In genomic region chr1:54354899-54355298, GRCh38 we compare ENCODE assay signal across 24 cellular contexts. TPM values are rescaled to one million over a fixed set of nuclear protein-coding genes. Genes with fewer than 3 reads are reported as not detected.
A peak's percentile ranks its signal among the peaks of the same experiment; 100 is the strongest.
DNase-seq lines count a peak whose midpoint lies in the region; ATAC-seq and TF ChIP-seq lines count a peak whose summit lies in the region.
"Had no signal": no experiment of that assay in that cellular context is flagged by ENCODE, and none has a peak within 500 bp of the region (broad histone marks: within the 10 kb centered on the region; RNA-seq: fewer than 3 reads in every experiment).

No MANE protein-coding gene starts in this region.

- TF ChIP-seq CTCF in dorsolateral prefrontal cortex (IDR thresholded peaks at IDR 0.05 in 54 of 56, conservative IDR thresholded peaks at IDR 0.05 in 2 of 56; ENCODE audit: low read depth in 1 of 56, partially characterized antibody in 56 of 56) = no peak
- TF ChIP-seq CTCF in natural killer cell (IDR thresholded peaks at IDR 0.05) = no peak

- peaks cover 99% of the 10 kb centered on the region for H3K4me1 Mint-ChIP-seq in stimulated activated naive CD8-positive, alpha-beta T cell treated with anti-CD3 and anti-CD28 coated beads, Interleukin-15, amount 100 ng/mL, for 72 hours
- H3K4me1 Mint-ChIP-seq in natural killer cell = peaks cover 93 to 98% of the 10 kb centered on the region in 2 donors

- no peaks in the 10 kb centered on the region for H3K27me3 Mint-ChIP-seq in stimulated activated naive CD8-positive, alpha-beta T cell treated with anti-CD3 and anti-CD28 coated beads, Interleukin-15, amount 100 ng/mL, for 72 hours
- H3K27me3 Mint-ChIP-seq in natural killer cell (ENCODE audit: low read depth in 2 of 2) = no peaks in the 10 kb centered on the region
- H3K27me3 Mint-ChIP-seq: activated CD8-positive, alpha-beta memory T cell treated with anti-CD3 and anti-CD28 coated beads, Interleukin-2, amount 10 ng/mL, durations not matched to agents 7 days and 5 days had no signal

- no peaks in the 10 kb centered on the region for H3K36me3 ChIP-seq in aorta (ENCODE audit: control insufficient read depth in 1 of 2, insufficient read depth in 2 of 2, low read length in 1 of 2)
- H3K36me3 ChIP-seq: neutrophil, SJCRH30 had no signal

- H3K4me3 ChIP-seq in dorsolateral prefrontal cortex = no peak overlapping the region
- no peak overlapping the region for H3K4me3 ChIP-seq in aorta (ENCODE audit: low read length in 2 of 2)
- H3K4me3 ChIP-seq: SJCRH30 had no signal

- H3K4me3 Mint-ChIP-seq in stimulated activated naive CD8-positive, alpha-beta T cell treated with anti-CD3 and anti-CD28 coated beads, Interleukin-15, amount 100 ng/mL, for 72 hours = peak overlapping the region in 1 of 2 donors; percentile 31
- peak overlapping the region; percentile 17 for H3K4me3 Mint-ChIP-seq in natural killer cell
- H3K4me3 Mint-ChIP-seq: activated CD8-positive, alpha-beta memory T cell treated with anti-CD3 and anti-CD28 coated beads, Interleukin-2, amount 10 ng/mL, durations not matched to agents 7 days and 5 days; stimulated activated memory B cell treated with anti-CD40 and anti-IgM and Interleukin-4, amounts not matched to agents 10 μg/mL and 1 μg/mL and 100 μg/mL, for 72 hours had no signal

- H3K27me3 ChIP-seq in dorsolateral prefrontal cortex = no peaks in the 10 kb centered on the region
- H3K27me3 ChIP-seq in aorta (ENCODE audit: control insufficient read depth in 1 of 2, insufficient read depth in 2 of 2, low read length in 1 of 2) = no peaks in the 10 kb centered on the region
- H3K27me3 ChIP-seq: SJCRH30 had no signal

- H3K27ac Mint-ChIP-seq in stimulated activated naive CD8-positive, alpha-beta T cell treated with anti-CD3 and anti-CD28 coated beads, Interleukin-15, amount 100 ng/mL, for 72 hours = peak overlapping the region; percentile 13 to 19
- peak overlapping the region; percentile 74 to 92 for H3K27ac Mint-ChIP-seq in natural killer cell
- H3K27ac Mint-ChIP-seq: activated CD8-positive, alpha-beta memory T cell treated with anti-CD3 and anti-CD28 coated beads, Interleukin-2, amount 10 ng/mL, durations not matched to agents 7 days and 5 days; stimulated activated memory B cell treated with anti-CD40 and anti-IgM and Interleukin-4, amounts not matched to agents 10 μg/mL and 1 μg/mL and 100 μg/mL, for 72 hours had no signal

- H3K27ac ChIP-seq in dorsolateral prefrontal cortex (peak overlapping the region in 49 of 59 donors; percentile 4 to 92 (median 71)), aorta (ENCODE audit: low read depth in 1 of 2, low read length in 2 of 2) (no peak overlapping the region)
- H3K27ac ChIP-seq: neutrophil, SJCRH30 had no signal

- H3K9me3 Mint-ChIP-seq in stimulated activated naive CD8-positive, alpha-beta T cell treated with anti-CD3 and anti-CD28 coated beads, Interleukin-15, amount 100 ng/mL, for 72 hours = no peaks in the 10 kb centered on the region
- no peaks in the 10 kb centered on the region for H3K9me3 Mint-ChIP-seq in natural killer cell
- H3K9me3 Mint-ChIP-seq: stimulated activated memory B cell treated with anti-CD40 and anti-IgM and Interleukin-4, amounts not matched to agents 10 μg/mL and 1 μg/mL and 100 μg/mL, for 72 hours had no signal

- H3K4me1 ChIP-seq in aorta (ENCODE audit: control insufficient read depth in 1 of 2, insufficient read depth in 2 of 2, low read length in 2 of 2) = no peaks in the 10 kb centered on the region

- H3K36me3 Mint-ChIP-seq in natural killer cell = no peaks in the 10 kb centered on the region
- H3K36me3 Mint-ChIP-seq: stimulated activated memory B cell treated with anti-CD40 and anti-IgM and Interleukin-4, amounts not matched to agents 10 μg/mL and 1 μg/mL and 100 μg/mL, for 72 hours had no signal

- WGBS in aorta, 2 donors = 83 to 84% methylated on average over 6 of the region's 6 CpGs

- intact Hi-C loops in dorsolateral prefrontal cortex (cut with DNase I) (no loop called here), natural killer cell (cut with micrococcal nuclease) (no loop called here), aorta (cut with DNase I) (loop anchor here in 1 of 2 donors (5.0 kb wide), 1 partner anchor 37 kb away; no protein-coding TSS in a partner anchor)

- no peaks in the 10 kb centered on the region for H3K9me3 ChIP-seq in aorta (ENCODE audit: control insufficient read depth, low read length)
- H3K9me3 ChIP-seq: neutrophil, SJCRH30 had no signal

- ATAC-seq in stimulated activated naive CD8-positive, alpha-beta T cell treated with anti-CD3 and anti-CD28 coated beads, Interleukin-15, amount 100 ng/mL, for 72 hours = no peak
- no peak for ATAC-seq in stimulated activated naive CD8-positive, alpha-beta T cell treated with anti-CD3 and anti-CD28 coated beads, Interleukin-15, Interleukin-2, amounts not matched to agents 100 U/mL and 50 U/mL, for 24 hours
- ATAC-seq in natural killer cell = no peak
- no peak for ATAC-seq in aorta (ENCODE audit: low FRiP score)
- ATAC-seq in HG03097 (IDR thresholded peaks at IDR 0.05; ENCODE audit: low FRiP score, unreplicated experiment) = no peak
- ATAC-seq: activated CD8-positive, alpha-beta memory T cell treated with anti-CD3 and anti-CD28 coated beads, Interleukin-2, amount 10 ng/mL, durations not matched to agents 7 days and 5 days; stimulated activated memory B cell treated with anti-CD40 and anti-IgM and Interleukin-4, amounts not matched to agents 10 μg/mL and 1 μg/mL and 100 μg/mL, for 72 hours had no signal

- no peak for DNase-seq in stimulated activated naive CD8-positive, alpha-beta T cell treated with anti-CD3 and anti-CD28 coated beads, Interleukin-15, amount 100 ng/mL, for 72 hours
- DNase-seq in stimulated activated naive CD8-positive, alpha-beta T cell treated with anti-CD3 and anti-CD28 coated beads, Interleukin-15, Interleukin-2, amounts not matched to agents 100 U/mL and 50 U/mL, for 24 hours = no peak
- DNase-seq in dorsolateral prefrontal cortex (no peak), natural killer cell (no peak), aorta (peak; percentile 11 to 55), NCI-H146 (lab: John Stamatoyannopoulos, UW) (no peak), NCI-H128 (lab: John Stamatoyannopoulos, UW; ENCODE audit: unreplicated experiment) (no peak)
- DNase-seq: ACHN; activated CD4-positive, CD25-positive, alpha-beta regulatory T cell treated with anti-CD3 and anti-CD28 coated beads, Interleukin-2, amount 50 U/mL, for 72 hours; activated CD8-positive, alpha-beta memory T cell treated with anti-CD3 and anti-CD28 coated beads, Interleukin-2, amount 10 ng/mL, durations not matched to agents 7 days and 5 days; activated effector memory CD4-positive, alpha-beta T cell treated with Interleukin-2 at 50 U/mL for 16 hours; cerebellar nuclear complex; DND-41; hypothalamus; KG1; mesenchymal stem cell; NCI-H526; OCI-M1; retina; SJCRH30; stimulated activated CD4-positive, alpha-beta T cell treated with anti-CD3 and anti-CD28 coated beads, Interleukin-15, amount 100 ng/mL, for 24 hours had no signal

RNA-seq across cellular contexts. Expression of gene SSBP3, which starts 51.3 kb away (rescaled TPM):
- total RNA-seq in dorsolateral prefrontal cortex (100 to 1,000 TPM in 118 of 120 experiments, 10 to 100 TPM in 2; 90.9 to 247 (median 178) TPM), natural killer cell (100 to 1,000 TPM; 162 to 224 (median 164) TPM), aorta (10 to 100 TPM; 73.8 to 83.4 TPM)
- 10 to 100 TPM; 43.7 to 57.7 TPM for polyA plus RNA-seq in aorta

Comparison
In these comparisons a context has a peak if more than half of its experiments do, and no peak if none do; other contexts are left out.
1. DNase-seq: peak in aorta (2 of 2); none in stimulated activated naive CD8-positive, alpha-beta T cell treated with anti-CD3 and anti-CD28 coated beads, Interleukin-15, amount 100 ng/mL, for 72 hours (0 of 2), stimulated activated naive CD8-positive, alpha-beta T cell treated with anti-CD3 and anti-CD28 coated beads, Interleukin-15, Interleukin-2, amounts not matched to agents 100 U/mL and 50 U/mL, for 24 hours (single experiment), dorsolateral prefrontal cortex (0 of 10), natural killer cell (single experiment), NCI-H146 (single experiment) and NCI-H128 (single experiment).
2. H3K27ac ChIP-seq: peak in dorsolateral prefrontal cortex (49 of 59); none in aorta (0 of 2).